Comparison of ENCODE assay signal across 1 cellular context in genomic region chr7:29483219-29484104, GRCh38.
TF ChIP-seq lines count a peak whose summit lies in the region.

No MANE protein-coding gene starts in this region.

TF ChIP-seq in A549, 52 proteins besides CTCF, POLR2A, EP300 and RAD21 (continued from another document):
- TF ChIP-seq HMGXB4 (CRISPR knock-in tag; IDR thresholded peaks at IDR 0.05; ENCODE audit: borderline replicate concordance), result no peak
- TF ChIP-seq HES2 (IDR thresholded peaks at IDR 0.05), result no peak
TF ChIP-seq in A549: peak in this region for 0.
